In genomic region chr16:9447195-9447551, GRCh38 we compare ENCODE assay signal across 16 cellular contexts.
DNase-seq lines count a peak whose midpoint lies in the region; ATAC-seq and TF ChIP-seq lines count a peak whose summit lies in the region.
"Had no signal": no experiment of that assay in that cellular context is flagged by ENCODE, and none has a peak within 500 bp of the region (broad histone marks: within the 10 kb centered on the region; RNA-seq: fewer than 3 reads in every experiment).

No MANE protein-coding gene starts in this region.

- no peak overlapping the region for H3K4me3 ChIP-seq in lower lobe of right lung
- no peak overlapping the region for H3K4me3 ChIP-seq in thyroid gland (replicated peaks in 1 of 3)
- H3K4me3 ChIP-seq: GM12878 had no signal

- no peaks in the 10 kb centered on the region for H3K36me3 ChIP-seq in lower lobe of right lung
- no peaks in the 10 kb centered on the region for H3K36me3 ChIP-seq in thyroid gland

- no peaks in the 10 kb centered on the region for H3K27me3 ChIP-seq in lower lobe of right lung (ENCODE audit: low read depth)
- H3K27me3 ChIP-seq in thyroid gland = no peaks in the 10 kb centered on the region

- WGBS in thyroid gland, 2 donors = 3 to 23% methylated on average over 2 of the region's 2 CpGs

- H3K9me3 ChIP-seq in lower lobe of right lung (peaks cover 3% of the 10 kb centered on the region), thyroid gland (no peaks in the 10 kb centered on the region)

- TF ChIP-seq POLR2A in thyroid gland (IDR thresholded peaks at IDR 0.05) = no peak

- in situ Hi-C loops in G401 (cut with HindIII; ENCODE audit: low sequenced_read_pairs) = no loop called here

- no peak for TF ChIP-seq CTCF in lower lobe of right lung (IDR thresholded peaks at IDR 0.05)
- no peak for TF ChIP-seq CTCF in thyroid gland (IDR thresholded peaks at IDR 0.05)

- H3K4me1 ChIP-seq in lower lobe of right lung (no peaks in the 10 kb centered on the region), thyroid gland (peaks cover 16 to 44% of the 10 kb centered on the region in 2 donors)

- ATAC-seq in Right ventricle myocardium superior (ENCODE audit: poor library complexity) (peak; percentile 94), lower lobe of right lung (peak; percentile 80 to 82)
- ATAC-seq: GM12878 had no signal

- DNase-seq in NCI-H82 (lab: John Stamatoyannopoulos, UW) (peak; percentile 20), NCI-H82 treated with DMSO at 0.1 percent for 48 hours (lab: John Stamatoyannopoulos, UW; ENCODE audit: unreplicated experiment) (no peak), Right ventricle myocardium superior (peak; percentile 84), lower lobe of right lung (peak; percentile 63), thyroid gland (peak; percentile 88 to 93), hypothalamus (lab: John Stamatoyannopoulos, UW) (no peak), MV-4-11 (lab: John Stamatoyannopoulos, UW) (no peak), G401 (ENCODE audit: low spot score) (no peak)
- DNase-seq: 8988T, C1 segment of cervical spinal cord, KG1, NCI-H1105 treated with DMSO at 0.1 percent for 48 hours, NCI-H2081, NCI-H524 treated with DMSO at 0.1 percent for 48 hours, SHP77 had no signal

- intact Hi-C loops in Right ventricle myocardium superior (cut with DNase I) = loop anchor here (2.0 kb wide), 1 partner anchor 76 kb away; no protein-coding TSS in a partner anchor
- intact Hi-C loops in lower lobe of right lung (cut with DNase I) = no loop called here
- intact Hi-C loops in thyroid gland (cut with DNase I) = no loop called here

- no peak overlapping the region for H3K27ac ChIP-seq in lower lobe of right lung
- H3K27ac ChIP-seq in thyroid gland = peak overlapping the region; percentile 70 to 74 (median 72)

Comparison
In these comparisons a context has a peak if more than half of its experiments do, and no peak if none do; other contexts are left out.
1. DNase-seq: peak in NCI-H82 (single experiment), Right ventricle myocardium superior (single experiment), lower lobe of right lung (single experiment) and thyroid gland (2 of 2); none in NCI-H82 treated with DMSO at 0.1 percent for 48 hours (single experiment), hypothalamus (0 of 51), MV-4-11 (single experiment) and G401 (single experiment).